Comparison of ENCODE assay signal across 13 cellular contexts in genomic region chr1:173269490-173270230, GRCh38.
DNase-seq lines count a peak whose midpoint lies in the region; ATAC-seq and TF ChIP-seq lines count a peak whose summit lies in the region.
"Had no signal": no experiment of that assay in that cellular context is flagged by ENCODE, and none has a peak within 500 bp of the region (broad histone marks: within the 10 kb centered on the region; RNA-seq: fewer than 3 reads in every experiment).

No MANE protein-coding gene starts in this region.

- H3K9me3 Mint-ChIP-seq in WTC11: no peaks in the 10 kb centered on the region
- peaks cover 0 to 7% (median 0%) of the 10 kb centered on the region in 6 donors for H3K9me3 Mint-ChIP-seq in immature natural killer cell

- H3K36me3 Mint-ChIP-seq in WTC11: no peaks in the 10 kb centered on the region
- H3K36me3 Mint-ChIP-seq in immature natural killer cell: peaks cover 0 to 5% (median 0%) of the 10 kb centered on the region in 3 donors

- H3K27ac ChIP-seq in ACC112 (ENCODE audit: low read depth, low read length) (peak overlapping the region; percentile 75), gastroesophageal sphincter (no peak overlapping the region), caudate nucleus (ENCODE audit: low read depth, low read length) (no peak overlapping the region)
- H3K27ac ChIP-seq: heart right ventricle, spleen had no signal

- peaks cover 4% of the 10 kb centered on the region for H3K4me1 Mint-ChIP-seq in WTC11
- no peaks in the 10 kb centered on the region for H3K4me1 Mint-ChIP-seq in immature natural killer cell

- H3K36me3 ChIP-seq in ACC112 (ENCODE audit: insufficient read depth, low read length) (no peaks in the 10 kb centered on the region), gastroesophageal sphincter (no peaks in the 10 kb centered on the region)
- H3K36me3 ChIP-seq: heart right ventricle, spleen had no signal

- peak overlapping the region; percentile 35 for H2AFZ ChIP-seq in ACC112 (ENCODE audit: low read length, unreplicated experiment)

- no peak for TF ChIP-seq POLR2A in gastroesophageal sphincter (IDR thresholded peaks at IDR 0.05)

- H3K27ac Mint-ChIP-seq in WTC11: no peak overlapping the region
- no peak overlapping the region for H3K27ac Mint-ChIP-seq in immature natural killer cell
- H3K27ac Mint-ChIP-seq: B cell had no signal

- H3K4me1 ChIP-seq in ACC112 (ENCODE audit: control insufficient read depth, insufficient read depth, low read length, unreplicated experiment) (peaks cover 39% of the 10 kb centered on the region), gastroesophageal sphincter (no peaks in the 10 kb centered on the region)
- H3K4me1 ChIP-seq: heart right ventricle, spleen had no signal

- H3K27me3 Mint-ChIP-seq in WTC11 (ENCODE audit: low read depth) (no peaks in the 10 kb centered on the region), immature natural killer cell (ENCODE audit: low read depth in 3 of 3) (peaks cover 0 to 3% (median 2%) of the 10 kb centered on the region in 3 donors)
- H3K27me3 Mint-ChIP-seq: B cell had no signal

- 63% methylated on average over 2 of the region's 2 CpGs; no CpG with 5 or more reads in 1 of the 2 donors for WGBS in gastroesophageal sphincter (ENCODE audit: low coverage in 1 of 2), 2 donors

- no peak for TF ChIP-seq EP300 in gastroesophageal sphincter (IDR thresholded peaks at IDR 0.05)

- TF ChIP-seq CTCF in HFF-Myc (IDR thresholded peaks at IDR 0.05; ENCODE audit: low read depth, low read length, missing control alignments) (no peak), WTC11 (IDR thresholded peaks at IDR 0.05) (no peak), gastroesophageal sphincter (IDR thresholded peaks at IDR 0.05) (no peak)

- no peaks in the 10 kb centered on the region for H3K9me3 ChIP-seq in gastroesophageal sphincter
- H3K9me3 ChIP-seq: heart right ventricle, mucosa of descending colon, spleen had no signal

- no peak for ATAC-seq in WTC11
- peak; percentile 69 for ATAC-seq in gastroesophageal sphincter
- no peak for ATAC-seq in HG03196 (IDR thresholded peaks at IDR 0.05; ENCODE audit: unreplicated experiment)
- no peak for ATAC-seq in HG03280 (IDR thresholded peaks at IDR 0.05; ENCODE audit: unreplicated experiment)
- ATAC-seq: heart right ventricle, mucosa of descending colon had no signal

- CTCF ChIA-PET in WTC11 (lab: Charles Lee): no interaction called here

- H3K4me3 Mint-ChIP-seq in WTC11: no peak overlapping the region
- no peak overlapping the region for H3K4me3 Mint-ChIP-seq in immature natural killer cell
- H3K4me3 Mint-ChIP-seq: B cell had no signal

- no peaks in the 10 kb centered on the region for H3K79me2 ChIP-seq in ACC112 (ENCODE audit: control insufficient read depth, insufficient read depth, low read length, unreplicated experiment)

- no peaks in the 10 kb centered on the region for H3K27me3 ChIP-seq in ACC112 (ENCODE audit: insufficient read depth, low read length)
- H3K27me3 ChIP-seq in gastroesophageal sphincter: no peaks in the 10 kb centered on the region
- H3K27me3 ChIP-seq: heart right ventricle, spleen had no signal

- no peak overlapping the region for H3K4me3 ChIP-seq in ACC112 (ENCODE audit: low read depth, low read length)
- H3K4me3 ChIP-seq in HFF-Myc (replicated peaks; ENCODE audit: low read depth, low read length): no peak overlapping the region
- no peak overlapping the region for H3K4me3 ChIP-seq in gastroesophageal sphincter
- H3K4me3 ChIP-seq: heart right ventricle, mucosa of descending colon, spleen had no signal

- peak; percentile 16 for DNase-seq in HFF-Myc (ENCODE audit: extremely low read depth, low read depth)
- DNase-seq in WTC11 (ENCODE audit: low spot score): no peak
- DNase-seq in caudate nucleus (lab: John Stamatoyannopoulos, UW): no peak
- DNase-seq in immature natural killer cell: no peak
- DNase-seq: heart right ventricle, mucosa of descending colon, NCI-H2029, spleen had no signal

- POLR2A ChIA-PET in WTC11 (lab: Charles Lee): no interaction called here

TF ChIP-seq in WTC11, 78 proteins besides CTCF, POLR2A, EP300 and RAD21:
- no peak for TF ChIP-seq OVOL2 (CRISPR knock-in tag; IDR thresholded peaks at IDR 0.05; ENCODE audit: borderline replicate concordance)
- TF ChIP-seq GABPB1 (CRISPR knock-in tag; IDR thresholded peaks at IDR 0.05): peak; percentile 91
